ENCODE assay signal across 22 cellular contexts in the genomic region with DNA sequence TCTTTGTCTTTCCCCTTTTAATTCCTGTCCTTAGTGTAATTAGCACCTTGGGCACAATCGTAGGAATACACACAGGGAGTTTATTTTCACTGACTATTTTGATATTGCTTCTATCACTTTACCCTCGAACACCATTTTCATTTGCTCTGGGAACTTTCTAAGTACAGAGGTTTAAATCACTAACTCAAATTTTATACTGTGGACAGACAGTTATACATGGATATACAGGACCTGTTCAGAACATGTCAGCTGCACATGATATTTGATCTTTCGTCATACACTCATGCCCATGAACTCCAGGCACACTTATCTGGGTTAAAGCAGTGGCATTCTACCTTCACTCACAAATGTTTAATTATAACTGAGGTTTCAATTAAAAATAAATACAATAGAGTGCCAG.
"Had no signal": no experiment of that assay in that cellular context is flagged by ENCODE, and none has a peak within 500 bp of the region (broad histone marks: within the 10 kb centered on the region; RNA-seq: fewer than 3 reads in every experiment).

No MANE protein-coding gene starts in this region.

- H3K79me2 ChIP-seq: hepatocyte had no signal

- H2AFZ ChIP-seq: hepatocyte had no signal

- H3K9me3 ChIP-seq: spleen, thoracic aorta, transverse colon had no signal

- H3K4me3 ChIP-seq: hepatocyte, lung, spleen, thoracic aorta, transverse colon had no signal

- H3K27ac ChIP-seq: hepatocyte, spleen, thoracic aorta, transverse colon had no signal

- H3K27me3 ChIP-seq: hepatocyte had no signal

- H3K4me1 ChIP-seq: spleen, transverse colon had no signal

- H3K36me3 ChIP-seq: spleen, thoracic aorta, transverse colon had no signal

- DNase-seq: effector CD4-positive, alpha-beta T cell; endodermal cell; erythroblast; foreskin melanocyte; head of caudate nucleus; kidney; left colon; left ventricle myocardium superior; mesenchymal stem cell; naive B cell; posterior cingulate gyrus; spleen; stimulated activated CD4-positive, alpha-beta T cell treated with anti-CD3 and anti-CD28 coated beads, Interleukin-15, amount 100 ng/mL, for 24 hours; stimulated activated CD4-positive, alpha-beta T cell treated with anti-CD3 and anti-CD28 coated beads, Interleukin-2, amount 100 ng/mL, for 24 hours; stimulated activated CD4-positive, alpha-beta T cell treated with anti-CD3 and anti-CD28 coated beads, Interleukin-4, amount 100 ng/mL, for 4 hours; stimulated activated naive B cell treated with anti-CD40 and anti-IgM and Interleukin-4, amounts not matched to agents 10 μg/mL and 1 μg/mL and 100 μg/mL, for 72 hours; stimulated activated naive CD8-positive, alpha-beta T cell treated with anti-CD3 and anti-CD28 coated beads, Interleukin-15, amount 100 ng/mL, for 72 hours; transverse colon had no signal

- ATAC-seq: left colon; left ventricle myocardium superior; sciatic nerve; stimulated activated naive B cell treated with anti-CD40 and anti-IgM and Interleukin-4, amounts not matched to agents 10 μg/mL and 1 μg/mL and 100 μg/mL, for 72 hours; stimulated activated naive CD8-positive, alpha-beta T cell treated with anti-CD3 and anti-CD28 coated beads, Interleukin-15, amount 100 ng/mL, for 72 hours had no signal

- H3K4me2 ChIP-seq: hepatocyte had no signal
